In the genomic region with DNA sequence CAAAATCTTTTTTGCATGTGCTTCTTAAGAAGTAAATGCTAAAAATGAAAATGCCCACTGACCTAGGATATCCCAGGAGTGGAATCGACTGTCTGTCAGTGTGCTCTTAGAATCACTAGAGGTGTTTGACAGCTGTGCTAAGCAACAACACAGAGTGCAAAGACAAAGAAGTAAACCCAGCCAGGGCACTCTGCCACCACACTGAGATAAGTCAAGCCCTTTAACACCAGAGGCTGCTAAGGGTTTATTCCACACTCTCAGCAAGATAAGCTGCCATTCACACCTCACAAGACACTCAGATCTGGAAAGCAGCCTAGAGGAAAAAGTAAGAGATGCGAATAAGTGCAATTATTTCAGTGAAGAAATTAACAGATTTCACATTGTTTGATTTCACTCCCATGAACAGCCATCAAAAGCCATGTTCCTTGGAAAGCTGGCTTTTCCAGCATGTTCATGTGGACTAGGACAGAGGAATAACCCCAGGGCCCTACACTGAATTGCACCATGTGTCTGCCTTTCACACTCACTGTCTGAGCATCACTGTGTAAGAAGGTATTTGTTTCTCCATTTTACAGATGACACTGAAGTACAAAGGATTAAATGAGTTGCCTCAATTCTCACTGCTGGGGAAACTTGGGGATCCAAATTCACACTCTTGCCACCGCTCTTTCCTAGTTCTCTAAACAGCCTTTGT, we compare ENCODE assay signal across 23 cellular contexts. TPM values are rescaled to one million over a fixed set of nuclear protein-coding genes. Genes with fewer than 3 reads are reported as not detected.
"Had no signal": no experiment of that assay in that cellular context is flagged by ENCODE, and none has a peak within 500 bp of the region (broad histone marks: within the 10 kb centered on the region; RNA-seq: fewer than 3 reads in every experiment).

No MANE protein-coding gene starts in this region.

- ATAC-seq: activated T-cell treated with anti-CD3 and anti-CD28 coated beads, Interleukin-2, amount 50 U/mL, for 72 hours; left colon; SK-N-SH treated with all-trans-retinoic acid at 6 μM for 48 hours; T-cell; upper lobe of right lung had no signal

- H3K4me3 ChIP-seq: esophagus squamous epithelium, upper lobe of right lung had no signal

- FAIRE-seq: islet of Langerhans had no signal

- H3K27me3 ChIP-seq: esophagus squamous epithelium, upper lobe of right lung had no signal

- DNase-seq: activated CD4-positive, alpha-beta T cell treated with anti-CD3 and anti-CD28 coated beads for 1 hour; activated CD4-positive, alpha-beta T cell treated with anti-CD3 and anti-CD28 coated beads, Interleukin-2, amount 50 U/mL, for 4 hours; activated effector memory CD4-positive, alpha-beta T cell treated with anti-CD3 and anti-CD28 coated beads, Interleukin-2, amount 50 U/mL, for 16 hours; activated naive CD4-positive, alpha-beta T cell treated with anti-CD3 and anti-CD28 coated beads, Interleukin-2, amount 50 U/mL, for 16 hours; activated T-cell treated with anti-CD3 and anti-CD28 coated beads, Interleukin-2, amount 50 U/mL, for 72 hours; aorta; cerebellar nuclear complex; cortex of kidney; effector memory CD4-positive, alpha-beta T cell; esophagus squamous epithelium; hippocampal formation; left colon; occipital lobe; stimulated activated CD4-positive, alpha-beta T cell treated with anti-CD3 and anti-CD28 coated beads, Interleukin-2, amount 100 ng/mL, for 24 hours; T-cell; upper lobe of right lung had no signal

- H3K36me3 ChIP-seq: esophagus squamous epithelium, upper lobe of right lung had no signal

- H3K27ac ChIP-seq: esophagus squamous epithelium, upper lobe of right lung had no signal

- H3K4me1 ChIP-seq: esophagus squamous epithelium, upper lobe of right lung had no signal

- H3K9me3 ChIP-seq: esophagus squamous epithelium, upper lobe of right lung had no signal

RNA-seq across cellular contexts. Expression of gene BMP10, which starts 6.0 kb away (rescaled TPM):
- total RNA-seq: activated CD8-positive, alpha-beta memory T cell treated with anti-CD3 and anti-CD28 coated beads for 36 hours; activated T-cell treated with anti-CD3 and anti-CD28 coated beads, Interleukin-2, amount 50 U/mL, for 72 hours; aorta; esophagus squamous epithelium; left colon; lung microvascular endothelial cell; occipital lobe; progenitor cell of endocrine pancreas; skeletal muscle tissue; T-cell had no signal
- polyA plus RNA-seq: aorta, neural cell had no signal
